In genomic region chr14:100155881-100156645, GRCh38 we compare ENCODE assay signal across 16 cellular contexts. TPM values are rescaled to one million over a fixed set of nuclear protein-coding genes. Genes with fewer than 3 reads are reported as not detected.
DNase-seq lines count a peak whose midpoint lies in the region; ATAC-seq, FAIRE-seq and TF ChIP-seq lines count a peak whose summit lies in the region.
"Had no signal": no experiment of that assay in that cellular context is flagged by ENCODE, and none has a peak within 500 bp of the region (broad histone marks: within the 10 kb centered on the region; RNA-seq: fewer than 3 reads in every experiment).

No MANE protein-coding gene starts in this region.

- peaks cover 3% of the 10 kb centered on the region for H3K36me3 Mint-ChIP-seq in activated naive CD4-positive, alpha-beta T cell treated with anti-CD3 and anti-CD28 coated beads, Interleukin-2, amount 50 U/mL, for 24 hours

- H3K4me3 ChIP-seq in PC-3 (ENCODE audit: low read length) (no peak overlapping the region), stomach (peak overlapping the region in 2 of 4 donors; percentile 3)
- H3K4me3 ChIP-seq: adrenal gland, vagina had no signal

- CTCF ChIA-PET in PC-3 (lab: Charles Lee), result interaction anchor here (0.6 to 1.1 kb wide), 4 partner anchors 37 to 186 kb away, joined by 3 to 5 read pairs (median 4); no protein-coding TSS in a partner anchor

- peaks cover 12% of the 10 kb centered on the region; the same call in 1 of the 2 replicates for H3K4me1 ChIP-seq in PC-3 (ENCODE audit: insufficient read depth, low read length)
- peaks cover 35 to 54% (median 51%) of the 10 kb centered on the region in 4 donors for H3K4me1 ChIP-seq in stomach

- intact Hi-C loops in PC-3 (cut with micrococcal nuclease) (no loop called here), stomach (cut with DNase I; ENCODE audit: low total_unique reads) (no loop called here)

- POLR2A ChIA-PET in PC-3 (lab: Charles Lee; ENCODE audit: unreplicated experiment), result no interaction called here

- peak; percentile 80 for ATAC-seq in PC-3
- no peak for ATAC-seq in HG03108 (IDR thresholded peaks at IDR 0.05; ENCODE audit: unreplicated experiment)

- H3K9me3 ChIP-seq in PC-3 (ENCODE audit: low read length) (no peaks in the 10 kb centered on the region), stomach (peaks cover 7 to 11% (median 10%) of the 10 kb centered on the region in 4 donors)
- H3K9me3 ChIP-seq: adrenal gland, vagina had no signal

- no peak overlapping the region for H3K27ac ChIP-seq in PC-3 (ENCODE audit: low read length)
- peak overlapping the region; percentile 66 to 82 (median 78) for H3K27ac ChIP-seq in stomach
- H3K27ac ChIP-seq: vagina had no signal

- H3K27me3 Mint-ChIP-seq in activated naive CD4-positive, alpha-beta T cell treated with anti-CD3 and anti-CD28 coated beads, Interleukin-2, amount 50 U/mL, for 24 hours, result peaks cover 5% of the 10 kb centered on the region

- no peak overlapping the region for H2AFZ ChIP-seq in PC-3 (ENCODE audit: low read length)

- H3K27me3 ChIP-seq in PC-3 (ENCODE audit: low read length), result peaks cover 9% of the 10 kb centered on the region; the same call in 1 of the 2 replicates
- H3K27me3 ChIP-seq in stomach, result peaks cover 17 to 61% (median 26%) of the 10 kb centered on the region in 3 donors
- H3K27me3 ChIP-seq: vagina had no signal

- no peaks in the 10 kb centered on the region for H3K9me3 Mint-ChIP-seq in activated naive CD4-positive, alpha-beta T cell treated with anti-CD3 and anti-CD28 coated beads, Interleukin-2, amount 50 U/mL, for 24 hours

- no peak for TF ChIP-seq EP300 in stomach (IDR thresholded peaks at IDR 0.05)

- H3F3A ChIP-seq in PC-3 (ENCODE audit: low read length, unreplicated experiment), result no peaks in the 10 kb centered on the region

- H3K36me3 ChIP-seq in PC-3 (ENCODE audit: low read depth, low read length) (no peaks in the 10 kb centered on the region), stomach (no peaks in the 10 kb centered on the region)
- H3K36me3 ChIP-seq: adrenal gland, vagina had no signal

- no peaks in the 10 kb centered on the region for H4K20me1 ChIP-seq in PC-3 (ENCODE audit: low read length)

- no peak for FAIRE-seq in HTR-8/SVneo (lab: Jason Lieb, UNC)

- peak overlapping the region; percentile 23 for H3K27ac Mint-ChIP-seq in activated naive CD4-positive, alpha-beta T cell treated with anti-CD3 and anti-CD28 coated beads, Interleukin-2, amount 50 U/mL, for 24 hours
- H3K27ac Mint-ChIP-seq: dendritic cell treated with granulocyte-macrophage colony-stimulating factor and Interleukin-4, amounts not matched to agents 40 ng/mL and 50 ng/mL, for 4 days; T-helper 1 cell treated with Interleukin-12 subunit alpha and Interleukin-12 subunit beta and Interleukin-4 antibody, amounts not matched to agents 30 μg/mL and 1 μg/mL, for 36 hours had no signal

- DNase-seq in activated naive CD4-positive, alpha-beta T cell treated with Interleukin-2 at 50 U/mL for 16 hours, result no peak
- DNase-seq in PC-3 (peak; percentile 70), kidney tubule cell (ENCODE audit: low spot score) (peak; percentile 41), stomach (no peak), GF-D8 (lab: John Stamatoyannopoulos, UW) (no peak), HTR-8/SVneo (ENCODE audit: insufficient read length, low spot score) (no peak)
- DNase-seq: activated T-cell treated with anti-CD3 and anti-CD28 coated beads, Interleukin-2, amount 50 U/mL, for 1 hour; adrenal gland; NCI-H2081 treated with DMSO at 0.1 percent for 48 hours; stimulated activated CD4-positive, alpha-beta T cell treated with anti-CD3 and anti-CD28 coated beads, Interleukin-4, amount 100 ng/mL, for 24 hours; stimulated activated naive CD4-positive, alpha-beta T cell had no signal

- H3K9ac ChIP-seq in PC-3 (ENCODE audit: low read length), result no peak overlapping the region

- no peak overlapping the region for H3K4me3 Mint-ChIP-seq in activated naive CD4-positive, alpha-beta T cell treated with anti-CD3 and anti-CD28 coated beads, Interleukin-2, amount 50 U/mL, for 24 hours
- H3K4me3 Mint-ChIP-seq: dendritic cell treated with granulocyte-macrophage colony-stimulating factor and Interleukin-4, amounts not matched to agents 40 ng/mL and 50 ng/mL, for 4 days; T-helper 1 cell treated with Interleukin-12 subunit alpha and Interleukin-12 subunit beta and Interleukin-4 antibody, amounts not matched to agents 30 μg/mL and 1 μg/mL, for 36 hours had no signal

- TF ChIP-seq CTCF in PC-3 (conservative IDR thresholded peaks at IDR 0.05; ENCODE audit: low read depth, low read length) (no peak), stomach (IDR thresholded peaks at IDR 0.05) (no peak)

- WGBS in stomach, 5 donors, result 22 to 44% (median 35%) methylated on average over 10 to 11 of the region's 11 CpGs

- H3K4me1 Mint-ChIP-seq in activated naive CD4-positive, alpha-beta T cell treated with anti-CD3 and anti-CD28 coated beads, Interleukin-2, amount 50 U/mL, for 24 hours, result no peaks in the 10 kb centered on the region

- H3K9me2 ChIP-seq in PC-3 (replicated peaks; ENCODE audit: low read length), result no peaks in the 10 kb centered on the region

- H3K79me2 ChIP-seq in PC-3 (ENCODE audit: low read length), result no peaks in the 10 kb centered on the region

- BruUV-seq in PC-3 (replicated peaks; lab: Mats Ljungman, UMichigan), result no TSS peak

- H3K4me2 ChIP-seq in PC-3 (ENCODE audit: low read length), result peak overlapping the region; percentile 10; the same call in 1 of the 2 replicates

- TF ChIP-seq POLR2A in stomach (IDR thresholded peaks at IDR 0.05), result no peak

RNA-seq across cellular contexts. Expression of gene DEGS2, which starts 3.4 kb away (rescaled TPM):
- 1.6 and 5.4 TPM in 2 replicates for total RNA-seq in PC-3 (2014; rRNA removed)
- 10 to 100 TPM in 4 of 5 donors, 1 to 10 TPM in 1; 1.2 to 53.0 (median 25.0) TPM for total RNA-seq in stomach
- 1 to 10 TPM; 4.3 to 8.6 (median 7.7) TPM for polyA plus RNA-seq in stomach

Comparison
In these comparisons a context has a peak if more than half of its experiments do, and no peak if none do; other contexts are left out.
1. DNase-seq: peak in PC-3 (single experiment) and kidney tubule cell (single experiment); none in activated naive CD4-positive, alpha-beta T cell treated with Interleukin-2 at 50 U/mL for 16 hours (single experiment), stomach (single experiment), GF-D8 (single experiment) and HTR-8/SVneo (single experiment).